10 cellular contexts compared by ENCODE assay signal in genomic region chr12:22415342-22416309, GRCh38.
DNase-seq lines count a peak whose midpoint lies in the region; TF ChIP-seq lines count a peak whose summit lies in the region.
"Had no signal": no experiment of that assay in that cellular context is flagged by ENCODE, and none has a peak within 500 bp of the region (broad histone marks: within the 10 kb centered on the region; RNA-seq: fewer than 3 reads in every experiment).

No MANE protein-coding gene starts in this region.

- H3K4me3 ChIP-seq in left ventricle myocardium inferior (no peak overlapping the region), stomach (no peak overlapping the region)
- H3K4me3 ChIP-seq: upper lobe of left lung had no signal

- no peak for TF ChIP-seq EP300 in stomach (IDR thresholded peaks at IDR 0.05)

- peaks cover 2% of the 10 kb centered on the region for H3K4me1 Mint-ChIP-seq in activated CD4-positive, alpha-beta T cell treated with anti-CD3 and anti-CD28 coated beads, Interleukin-2, amount 10 ng/mL, durations not matched to agents 24 days and 14 days

- peaks cover 30% of the 10 kb centered on the region for H3K4me1 ChIP-seq in left ventricle myocardium inferior
- H3K4me1 ChIP-seq in stomach, result peaks cover 0 to 31% (median 21%) of the 10 kb centered on the region in 4 donors
- H3K4me1 ChIP-seq: parathyroid adenoma had no signal

- H3K27me3 ChIP-seq in left ventricle myocardium inferior (ENCODE audit: low read depth), result no peaks in the 10 kb centered on the region
- no peaks in the 10 kb centered on the region for H3K27me3 ChIP-seq in stomach
- H3K27me3 ChIP-seq: upper lobe of left lung had no signal

- 30 to 46% (median 35%) methylated on average over 4 of the region's 4 CpGs for WGBS in stomach, 5 donors

- no peak for TF ChIP-seq POLR2A in stomach (IDR thresholded peaks at IDR 0.05)

- TF ChIP-seq CTCF in left ventricle myocardium inferior (IDR thresholded peaks at IDR 0.05; ENCODE audit: borderline replicate concordance) (no peak), stomach (IDR thresholded peaks at IDR 0.05) (no peak)

- H3K4me3 Mint-ChIP-seq in activated CD4-positive, alpha-beta T cell treated with anti-CD3 and anti-CD28 coated beads, Interleukin-2, amount 10 ng/mL, durations not matched to agents 24 days and 14 days, result no peak overlapping the region

- H3K36me3 ChIP-seq in left ventricle myocardium inferior (no peaks in the 10 kb centered on the region), stomach (no peaks in the 10 kb centered on the region)
- H3K36me3 ChIP-seq: upper lobe of left lung had no signal

- H3K27ac Mint-ChIP-seq in activated CD4-positive, alpha-beta T cell treated with anti-CD3 and anti-CD28 coated beads, Interleukin-2, amount 10 ng/mL, durations not matched to agents 24 days and 14 days, result no peak overlapping the region

- no peaks in the 10 kb centered on the region for H3K36me3 Mint-ChIP-seq in activated CD4-positive, alpha-beta T cell treated with anti-CD3 and anti-CD28 coated beads, Interleukin-2, amount 10 ng/mL, durations not matched to agents 24 days and 14 days (ENCODE audit: low read depth)

- DNase-seq in activated CD4-positive, alpha-beta T cell treated with anti-CD3 and anti-CD28 coated beads, Interleukin-2, amount 10 ng/mL, durations not matched to agents 24 days and 14 days, result peak; percentile 12
- DNase-seq in activated CD4-positive, alpha-beta T cell treated with anti-CD3 and anti-CD28 coated beads, Interleukin-2, amount 50 U/mL, for 1 hour, result no peak
- DNase-seq in SW480 (ENCODE audit: low spot score), result peak; percentile 30
- no peak for DNase-seq in left ventricle myocardium inferior
- DNase-seq in stomach, result peak; percentile 54
- no peak for DNase-seq in cerebellar nuclear complex (lab: John Stamatoyannopoulos, UW)
- no peak for DNase-seq in NCI-H345 (lab: John Stamatoyannopoulos, UW)
- no peak for DNase-seq in globus pallidus (ENCODE audit: low spot score)
- DNase-seq: upper lobe of left lung had no signal

- H3K9me3 Mint-ChIP-seq in activated CD4-positive, alpha-beta T cell treated with anti-CD3 and anti-CD28 coated beads, Interleukin-2, amount 10 ng/mL, durations not matched to agents 24 days and 14 days, result no peaks in the 10 kb centered on the region

- peaks cover 2% of the 10 kb centered on the region for H3K27me3 Mint-ChIP-seq in activated CD4-positive, alpha-beta T cell treated with anti-CD3 and anti-CD28 coated beads, Interleukin-2, amount 10 ng/mL, durations not matched to agents 24 days and 14 days

- H3K9me3 ChIP-seq in left ventricle myocardium inferior (replicated peaks) (no peaks in the 10 kb centered on the region), stomach (no peaks in the 10 kb centered on the region)
- H3K9me3 ChIP-seq: upper lobe of left lung had no signal

- H3K27ac ChIP-seq in left ventricle myocardium inferior (replicated peaks), result peak overlapping the region; percentile 73
- H3K27ac ChIP-seq in stomach, result peak overlapping the region in 1 of 5 donors; percentile 4
- H3K27ac ChIP-seq: parathyroid adenoma, upper lobe of left lung had no signal

- intact Hi-C loops in activated CD4-positive, alpha-beta T cell treated with anti-CD3 and anti-CD28 coated beads, Interleukin-2, amount 10 ng/mL, durations not matched to agents 24 days and 14 days (cut with micrococcal nuclease), result no loop called here
- intact Hi-C loops in left ventricle myocardium inferior (cut with micrococcal nuclease), result no loop called here
- intact Hi-C loops in stomach (cut with DNase I; ENCODE audit: low total_unique reads), result no loop called here

Comparison
In these comparisons a context has a peak if more than half of its experiments do, and no peak if none do; other contexts are left out.
1. DNase-seq: peak in activated CD4-positive, alpha-beta T cell treated with anti-CD3 and anti-CD28 coated beads, Interleukin-2, amount 10 ng/mL, durations not matched to agents 24 days and 14 days (single experiment), SW480 (single experiment) and stomach (single experiment); none in activated CD4-positive, alpha-beta T cell treated with anti-CD3 and anti-CD28 coated beads, Interleukin-2, amount 50 U/mL, for 1 hour (single experiment), left ventricle myocardium inferior (single experiment), cerebellar nuclear complex (0 of 2), NCI-H345 (single experiment) and globus pallidus (single experiment).